Comparison of ENCODE assay signal across 33 cellular contexts in genomic region chr4:159432436-159432835, GRCh38.
"Had no signal": no experiment of that assay in that cellular context is flagged by ENCODE, and none has a peak within 500 bp of the region (broad histone marks: within the 10 kb centered on the region; RNA-seq: fewer than 3 reads in every experiment).

No MANE protein-coding gene starts in this region.

- H3K9me3 ChIP-seq: adrenal gland, body of pancreas, breast epithelium had no signal

- H3K27me3 ChIP-seq: adrenal gland, body of pancreas, brain microvascular endothelial cell, breast epithelium had no signal

- FAIRE-seq: astrocyte, TTC549 had no signal

- H3K36me3 ChIP-seq: adrenal gland, brain microvascular endothelial cell, breast epithelium had no signal

- H3K27ac Mint-ChIP-seq: activated B cell treated with CpG ODN at 0.5 μM for 24 hours; activated CD4-positive, alpha-beta memory T cell treated with anti-CD3 and anti-CD28 coated beads for 36 hours; activated CD4-positive, alpha-beta T cell treated with anti-CD3 and anti-CD28 coated beads, Interleukin-2, amount 10 ng/mL, durations not matched to agents 24 days and 14 days; activated CD8-positive, alpha-beta T cell treated with anti-CD3 and anti-CD28 coated beads for 36 hours; activated naive CD4-positive, alpha-beta T cell treated with anti-CD3 and anti-CD28 coated beads for 36 hours; activated naive CD4-positive, alpha-beta T cell treated with anti-CD3 and anti-CD28 coated beads, Interleukin-2, amount 50 U/mL, for 72 hours; activated naive CD8-positive, alpha-beta T cell treated with anti-CD3 and anti-CD28 coated beads for 36 hours; activated T-cell treated with anti-CD3 and anti-CD28 coated beads, Interleukin-2, amount 50 U/mL, for 24 hours; activated T-helper 2 cell treated with anti-CD3 and anti-CD28 coated beads, Interferon-gamma antibody, Interleukin-2, Interleukin-4, amounts not matched to agents 10 μg/mL and 5 μg/mL and 100 μg/mL, durations not matched to agents 14 hours and 24 hours and 36 hours; T-helper 1 cell treated with Interleukin-12 subunit alpha and Interleukin-12 subunit beta and Interleukin-4 antibody, amounts not matched to agents 30 μg/mL and 1 μg/mL, for 36 hours; T-helper 2 cell treated with Interferon-gamma antibody and Interleukin-4, amounts not matched to agents 5 μg/mL and 100 μg/mL, for 36 hours had no signal

- H3K4me1 Mint-ChIP-seq: activated B cell treated with CpG ODN at 0.5 μM for 24 hours had no signal

- H3K4me3 Mint-ChIP-seq: activated B cell treated with CpG ODN at 0.5 μM for 24 hours; activated CD4-positive, alpha-beta memory T cell treated with anti-CD3 and anti-CD28 coated beads for 36 hours; activated CD4-positive, alpha-beta T cell treated with anti-CD3 and anti-CD28 coated beads, Interleukin-2, amount 10 ng/mL, durations not matched to agents 24 days and 14 days; activated CD8-positive, alpha-beta T cell treated with anti-CD3 and anti-CD28 coated beads for 36 hours; activated naive CD4-positive, alpha-beta T cell treated with anti-CD3 and anti-CD28 coated beads for 36 hours; activated naive CD8-positive, alpha-beta T cell treated with anti-CD3 and anti-CD28 coated beads for 36 hours; activated T-cell treated with anti-CD3 and anti-CD28 coated beads, Interleukin-2, amount 50 U/mL, for 24 hours; T-helper 1 cell treated with Interleukin-12 subunit alpha and Interleukin-12 subunit beta and Interleukin-4 antibody, amounts not matched to agents 30 μg/mL and 1 μg/mL, for 36 hours; T-helper 2 cell treated with Interferon-gamma antibody and Interleukin-4, amounts not matched to agents 5 μg/mL and 100 μg/mL, for 36 hours had no signal

- H3K9me3 Mint-ChIP-seq: activated B cell treated with CpG ODN at 0.5 μM for 24 hours; activated CD4-positive, alpha-beta memory T cell treated with anti-CD3 and anti-CD28 coated beads for 36 hours; activated CD4-positive, alpha-beta T cell treated with anti-CD3 and anti-CD28 coated beads, Interleukin-2, amount 10 ng/mL, durations not matched to agents 24 days and 14 days; activated CD8-positive, alpha-beta T cell treated with anti-CD3 and anti-CD28 coated beads for 36 hours; activated naive CD4-positive, alpha-beta T cell treated with anti-CD3 and anti-CD28 coated beads for 36 hours; activated naive CD4-positive, alpha-beta T cell treated with anti-CD3 and anti-CD28 coated beads, Interleukin-2, amount 50 U/mL, for 72 hours; activated naive CD8-positive, alpha-beta T cell treated with anti-CD3 and anti-CD28 coated beads for 36 hours; activated T-cell treated with anti-CD3 and anti-CD28 coated beads, Interleukin-2, amount 50 U/mL, for 24 hours; activated T-helper 2 cell treated with anti-CD3 and anti-CD28 coated beads, Interferon-gamma antibody, Interleukin-2, Interleukin-4, amounts not matched to agents 10 μg/mL and 5 μg/mL and 100 μg/mL, durations not matched to agents 14 hours and 24 hours and 36 hours; T-helper 1 cell treated with Interleukin-12 subunit alpha and Interleukin-12 subunit beta and Interleukin-4 antibody, amounts not matched to agents 30 μg/mL and 1 μg/mL, for 36 hours; T-helper 2 cell treated with Interferon-gamma antibody and Interleukin-4, amounts not matched to agents 5 μg/mL and 100 μg/mL, for 36 hours had no signal

- H3K4me1 ChIP-seq: body of pancreas, breast epithelium had no signal

- H3K4me3 ChIP-seq: adrenal gland, body of pancreas, breast epithelium had no signal

- H3K36me3 Mint-ChIP-seq: activated CD4-positive, alpha-beta memory T cell treated with anti-CD3 and anti-CD28 coated beads for 36 hours; activated naive CD4-positive, alpha-beta T cell treated with anti-CD3 and anti-CD28 coated beads, Interleukin-2, amount 50 U/mL, for 72 hours; activated naive CD8-positive, alpha-beta T cell treated with anti-CD3 and anti-CD28 coated beads for 36 hours had no signal

- DNase-seq: activated B cell treated with CpG ODN at 0.5 μM for 24 hours; activated CD4-positive, alpha-beta memory T cell treated with anti-CD3 and anti-CD28 coated beads for 36 hours; activated CD4-positive, alpha-beta T cell treated with anti-CD3 and anti-CD28 coated beads for 4 hours; activated CD4-positive, alpha-beta T cell treated with anti-CD3 and anti-CD28 coated beads, Interleukin-2, amount 10 ng/mL, durations not matched to agents 24 days and 14 days; activated CD4-positive, alpha-beta T cell treated with anti-CD3 and anti-CD28 coated beads, Interleukin-2, amount 50 U/mL, for 1 hour; activated CD4-positive, alpha-beta T cell treated with anti-CD3 and anti-CD28 coated beads, Interleukin-2, amount 50 U/mL, for 4 hours; activated CD4-positive, CD25-positive, alpha-beta regulatory T cell treated with anti-CD3 and anti-CD28 coated beads, Interleukin-2, amount 50 U/mL, for 72 hours; activated CD8-positive, alpha-beta memory T cell treated with anti-CD3 and anti-CD28 coated beads, Interleukin-2, amount 50 U/mL, for 48 hours; activated CD8-positive, alpha-beta T cell treated with anti-CD3 and anti-CD28 coated beads for 36 hours; activated effector memory CD4-positive, alpha-beta T cell treated with Interleukin-2 at 50 U/mL for 16 hours; activated gamma-delta T cell; activated naive CD4-positive, alpha-beta T cell treated with anti-CD3 and anti-CD28 coated beads for 36 hours; activated naive CD4-positive, alpha-beta T cell treated with anti-CD3 and anti-CD28 coated beads, Interleukin-2, amount 50 U/mL, for 16 hours; activated naive CD8-positive, alpha-beta T cell treated with anti-CD3 and anti-CD28 coated beads for 36 hours; activated T-cell treated with anti-CD3 and anti-CD28 coated beads, Interleukin-2, amount 50 U/mL, for 24 hours; activated T-cell treated with anti-CD3 and anti-CD28 coated beads, Interleukin-2, amount 50 U/mL, for 48 hours; adrenal gland; amniotic stem cell; aorta; body of pancreas; brain microvascular endothelial cell; central memory CD4-positive, alpha-beta T cell; T-helper 1 cell; T-helper 2 cell; T-helper 9 cell had no signal

- H3K27me3 Mint-ChIP-seq: activated B cell treated with CpG ODN at 0.5 μM for 24 hours had no signal

- ATAC-seq: activated CD8-positive, alpha-beta T cell treated with anti-CD3 and anti-CD28 coated beads for 36 hours; activated naive CD4-positive, alpha-beta T cell treated with anti-CD3 and anti-CD28 coated beads, Interleukin-2, amount 50 U/mL, for 72 hours; body of pancreas had no signal

- H3K27ac ChIP-seq: adrenal gland, body of pancreas, brain microvascular endothelial cell, breast epithelium, VCaP had no signal
